15 cellular contexts compared by ENCODE assay signal in genomic region chr1:38258085-38258484, GRCh38.
"Had no signal": no experiment of that assay in that cellular context is flagged by ENCODE, and none has a peak within 500 bp of the region (broad histone marks: within the 10 kb centered on the region; RNA-seq: fewer than 3 reads in every experiment).

No MANE protein-coding gene starts in this region.

- H3K4me1 ChIP-seq: esophagus squamous epithelium, left ventricle myocardium inferior, right atrium auricular region, sigmoid colon had no signal

- H3K27ac ChIP-seq: esophagus squamous epithelium, left ventricle myocardium inferior, right atrium auricular region, sigmoid colon, skin epidermis had no signal

- H3K4me3 ChIP-seq: esophagus squamous epithelium, left ventricle myocardium inferior, lung, right atrium auricular region, sigmoid colon, skin epidermis had no signal

- H3K27me3 ChIP-seq: right atrium auricular region had no signal

- ATAC-seq: left cardiac atrium; natural killer cell treated with Interleukin-12 subunit alpha and Interleukin-12 subunit beta and Interleukin-15 and Interleukin-18, amount 100 ng/mL, for 72 hours had no signal

- DNase-seq: esophagus squamous epithelium; foreskin fibroblast; kidney; left cardiac atrium; left ventricle myocardium inferior; mesenchymal stem cell; midbrain; sigmoid colon; stimulated activated CD4-positive, alpha-beta T cell treated with anti-CD3 and anti-CD28 coated beads, Interleukin-12 subunit alpha, Interleukin-12 subunit beta, amount 100 ng/mL, for 4 hours; stimulated activated naive CD4-positive, alpha-beta T cell treated with Interleukin-2 at 50 U/mL for 16 hours; trophoblast cell had no signal

- H3K36me3 ChIP-seq: esophagus squamous epithelium, left ventricle myocardium inferior, right atrium auricular region, sigmoid colon had no signal
